9 cellular contexts compared by ENCODE assay signal in genomic region chr17:75625813-75626486, GRCh38. TPM values are rescaled to one million over a fixed set of nuclear protein-coding genes. Genes with fewer than 3 reads are reported as not detected.
A peak's percentile ranks its signal among the peaks of the same experiment; 100 is the strongest.
DNase-seq lines count a peak whose midpoint lies in the region; ATAC-seq, FAIRE-seq and TF ChIP-seq lines count a peak whose summit lies in the region.
"Had no signal": no experiment of that assay in that cellular context is flagged by ENCODE, and none has a peak within 500 bp of the region (broad histone marks: within the 10 kb centered on the region; RNA-seq: fewer than 3 reads in every experiment).

No MANE protein-coding gene starts in this region.

- no peaks in the 10 kb centered on the region for H3K27me3 ChIP-seq in HepG2 (ENCODE audit: control insufficient read depth in 1 of 2, insufficient read depth in 2 of 2, low read length in 2 of 2)

- TF ChIP-seq RAD21 in HepG2 (CRISPR knock-in tag; IDR thresholded peaks at IDR 0.05), result no peak; the same call in 1 of the 2 replicates

- peak; percentile 4 for DNase-seq in NCI-H748 (lab: John Stamatoyannopoulos, UW; ENCODE audit: unreplicated experiment)
- no peak for DNase-seq in NCI-H748 treated with DMSO at 0.1 percent for 48 hours (lab: John Stamatoyannopoulos, UW)
- peak; percentile 74 for DNase-seq in NAMALWA (ENCODE audit: low spot score)
- no peak for DNase-seq in astrocyte of the spinal cord (ENCODE audit: low read depth, low spot score)
- peak; percentile 56 for DNase-seq in HepG2 (ENCODE audit: low spot score)
- DNase-seq in NCI-H2029 treated with DMSO at 0.1 percent for 48 hours (lab: John Stamatoyannopoulos, UW), result no peak
- no peak for DNase-seq in mesenteric fat pad (ENCODE audit: low spot score)

- ATAC-seq in HepG2 (peak; percentile 85), HG03520 (IDR thresholded peaks at IDR 0.05; ENCODE audit: unreplicated experiment) (no peak)

- intact Hi-C loops in HepG2 (cut with micrococcal nuclease; ENCODE audit: unreplicated experiment), result no loop called here

- no TSS peak for BruUV-seq in HepG2 (replicated peaks; lab: Mats Ljungman, UMichigan)

- peaks cover 6% of the 10 kb centered on the region; the same call in 1 of the 2 replicates for H3K4me1 ChIP-seq in HepG2 (ENCODE audit: insufficient read depth, low read length)

- in situ Hi-C loops in astrocyte of the spinal cord (cut with HindIII; ENCODE audit: low sequenced_read_pairs) (no loop called here), HepG2 (cut with HindIII; ENCODE audit: extremely low pct_ligation_motif_present, low pct_unique_long_range_greater_than_20kb) (no loop called here)

- TF ChIP-seq EP300 in HepG2 (IDR thresholded peaks at IDR 0.05; ENCODE audit: low read depth in 2 of 2, low read length in 2 of 2) (no peak; a peak in 1 of 4 replicates), HepG2 (CRISPR knock-in tag; IDR thresholded peaks at IDR 0.05; ENCODE audit: borderline replicate concordance) (no peak)

- peaks cover 13% of the 10 kb centered on the region in 2 experiments; a peak in 4 of 5 replicates for H3K36me3 ChIP-seq in HepG2 (replicated peaks in 1 of 2; ENCODE audit: control insufficient read depth in 1 of 2, insufficient read depth in 2 of 2, low read length in 2 of 2)

- H3K4me3 ChIP-seq in astrocyte of the spinal cord (ENCODE audit: low read depth, low read length), result no peak overlapping the region
- H3K4me3 ChIP-seq in HepG2 (replicated peaks in 1 of 3; ENCODE audit: insufficient read depth in 1 of 3, low read depth in 2 of 3, low read length in 3 of 3), result no peak overlapping the region

- CTCF ChIA-PET in HepG2 (lab: Yijun Ruan, JAX; ENCODE audit: low intra/inter-chr PET ratio, low total read pairs), result interaction anchor here (0.7 to 1.4 kb wide), 3 partner anchors 8 to 124 kb away, joined by 3 to 5 read pairs (median 4); no protein-coding TSS in a partner anchor

- POLR2A ChIA-PET in HepG2 (lab: Yijun Ruan, JAX), result interaction anchor here (1.4 to 3.6 kb wide), 3 partner anchors 12 to 20 kb away, joined by 3 to 16 read pairs (median 5); a partner anchor contains a TSS

- no peaks in the 10 kb centered on the region for H3K9me3 ChIP-seq in HepG2 (ENCODE audit: low read length)

- TF ChIP-seq CTCF in astrocyte of the spinal cord (IDR thresholded peaks at IDR 0.05; ENCODE audit: low read depth, low read length), result peak; percentile 87
- peak; percentile 85 for TF ChIP-seq CTCF in HepG2 (CRISPR knock-in tag; IDR thresholded peaks at IDR 0.05)

- no peak overlapping the region for H3K27ac ChIP-seq in HepG2 (ENCODE audit: extremely low read length, insufficient read depth, low read length)

- no peak for TF ChIP-seq POLR2A in HepG2 (IDR thresholded peaks at IDR 0.05; ENCODE audit: insufficient read depth in 1 of 2, low read depth in 2 of 2, low read length in 2 of 2)

- WGBS in HepG2 (ENCODE audit: low lambda C conversion rate), result 77% methylated on average over 11 of the region's 15 CpGs

- no peak overlapping the region for H3K4me2 ChIP-seq in HepG2 (ENCODE audit: low read depth, low read length)

- H2AFZ ChIP-seq in HepG2 (ENCODE audit: low read length), result no peak overlapping the region

- H4K20me1 ChIP-seq in HepG2 (ENCODE audit: insufficient read depth, low read length), result no peaks in the 10 kb centered on the region; the same call in 1 of the 2 replicates

- FAIRE-seq in HepG2 (lab: Jason Lieb, UNC), result peak; percentile 68
- FAIRE-seq: G401.6 had no signal

- no peaks in the 10 kb centered on the region for H3K79me2 ChIP-seq in HepG2 (ENCODE audit: insufficient read depth, low read length)

- H3K9ac ChIP-seq in HepG2 (ENCODE audit: insufficient read depth, low read depth, low read length), result no peak overlapping the region

RNA-seq across cellular contexts. Expression of gene SMIM5, which starts 7.3 kb away (rescaled TPM):
- not detected in 2 replicates for total RNA-seq in HepG2 (2016; rRNA removed; fragmentation: Illumina TruSeq; extraction: Trizol)
- total RNA-seq in HepG2 (2016; cell fraction: cytosol; rRNA removed; fragmentation: Illumina TruSeq; extraction: Trizol; ENCODE audit: low read depth), result not detected in 2 replicates
- 0.09 TPM in 1 of 2 replicates, not detected in the other for total RNA-seq in HepG2 (2016; cell fraction: insoluble cytoplasmic fraction; rRNA removed; fragmentation: Illumina TruSeq; extraction: Trizol)
- not detected in 2 replicates for total RNA-seq in HepG2 (2016; cell fraction: membrane; rRNA removed; fragmentation: Illumina TruSeq; extraction: Trizol)
- not detected in 2 replicates for total RNA-seq in HepG2 (2016; cell fraction: nucleus; rRNA removed; fragmentation: Illumina TruSeq; extraction: Trizol)
- polyA plus RNA-seq in HepG2 (2011; rRNA removed), result 0.05 TPM in 1 of 2 replicates, not detected in the other
- polyA plus RNA-seq in HepG2 (2011; cell fraction: cytosol; rRNA removed), result 0.05 TPM in 1 of 2 replicates, not detected in the other
- 0.35 and 0.80 TPM in 2 replicates for polyA plus RNA-seq in HepG2 (2011; cell fraction: nucleus; rRNA removed)
- 0.20 and 0.48 TPM in 2 replicates for polyA plus RNA-seq in HepG2 (2012)
- polyA plus RNA-seq in HepG2 (2016; cell fraction: cytosol; fragmentation: Illumina TruSeq; extraction: Trizol; ENCODE audit: low read depth), result not detected in 2 replicates
- 0.14 TPM in 1 of 2 replicates, not detected in the other for polyA plus RNA-seq in HepG2 (2016; cell fraction: insoluble cytoplasmic fraction; fragmentation: Illumina TruSeq; extraction: Trizol; ENCODE audit: low read depth)
- polyA plus RNA-seq in HepG2 (2016; cell fraction: membrane; fragmentation: Illumina TruSeq; extraction: Trizol; ENCODE audit: low read depth), result not detected in 2 replicates
- not detected in 2 replicates for polyA plus RNA-seq in HepG2 (2016; cell fraction: nucleus; fragmentation: Illumina TruSeq; extraction: Trizol; ENCODE audit: insufficient read depth, low read depth)
- polyA minus RNA-seq in HepG2 (2011; rRNA and poly(A)+ RNA removed; ENCODE audit: low replicate concordance), result not detected in 2 replicates
- polyA minus RNA-seq in HepG2 (2011; cell fraction: cytosol; rRNA and poly(A)+ RNA removed), result not detected in 2 replicates
- 0.26 TPM in 1 of 2 replicates, not detected in the other for polyA minus RNA-seq in HepG2 (2011; cell fraction: nucleus; rRNA and poly(A)+ RNA removed)
- total RNA-seq in mesenteric fat pad, result 0.42 TPM

RNA-seq across cellular contexts. Expression of gene MYO15B, which starts 38.4 kb away (rescaled TPM):
- 1.9 and 2.8 TPM in 2 replicates for total RNA-seq in HepG2 (2016; rRNA removed; fragmentation: Illumina TruSeq; extraction: Trizol)
- total RNA-seq in HepG2 (2016; cell fraction: cytosol; rRNA removed; fragmentation: Illumina TruSeq; extraction: Trizol; ENCODE audit: low read depth), result 0.61 and 0.79 TPM in 2 replicates
- 1.1 and 2.7 TPM in 2 replicates for total RNA-seq in HepG2 (2016; cell fraction: insoluble cytoplasmic fraction; rRNA removed; fragmentation: Illumina TruSeq; extraction: Trizol)
- 0.83 and 1.2 TPM in 2 replicates for total RNA-seq in HepG2 (2016; cell fraction: membrane; rRNA removed; fragmentation: Illumina TruSeq; extraction: Trizol)
- 3.0 and 3.8 TPM in 2 replicates for total RNA-seq in HepG2 (2016; cell fraction: nucleus; rRNA removed; fragmentation: Illumina TruSeq; extraction: Trizol)
- 8.1 and 11.2 TPM in 2 replicates for polyA plus RNA-seq in HepG2 (2011; rRNA removed)
- polyA plus RNA-seq in HepG2 (2011; cell fraction: cytosol; rRNA removed), result 1.6 and 2.5 TPM in 2 replicates
- 122 and 144 TPM in 2 replicates for polyA plus RNA-seq in HepG2 (2011; cell fraction: nucleus; rRNA removed)
- polyA plus RNA-seq in HepG2 (2012), result 9.5 and 12.7 TPM in 2 replicates
- polyA plus RNA-seq in HepG2 (2016; cell fraction: cytosol; fragmentation: Illumina TruSeq; extraction: Trizol; ENCODE audit: low read depth), result 0.53 and 1.00 TPM in 2 replicates
- 0.63 and 1.4 TPM in 2 replicates for polyA plus RNA-seq in HepG2 (2016; cell fraction: insoluble cytoplasmic fraction; fragmentation: Illumina TruSeq; extraction: Trizol; ENCODE audit: low read depth)
- 0.49 and 0.86 TPM in 2 replicates for polyA plus RNA-seq in HepG2 (2016; cell fraction: membrane; fragmentation: Illumina TruSeq; extraction: Trizol; ENCODE audit: low read depth)
- 12.0 and 13.6 TPM in 2 replicates for polyA plus RNA-seq in HepG2 (2016; cell fraction: nucleus; fragmentation: Illumina TruSeq; extraction: Trizol; ENCODE audit: insufficient read depth, low read depth)
- 7.2 and 13.2 TPM in 2 replicates for polyA minus RNA-seq in HepG2 (2011; rRNA and poly(A)+ RNA removed; ENCODE audit: low replicate concordance)
- polyA minus RNA-seq in HepG2 (2011; cell fraction: cytosol; rRNA and poly(A)+ RNA removed), result 3.0 and 6.8 TPM in 2 replicates
- polyA minus RNA-seq in HepG2 (2011; cell fraction: nucleus; rRNA and poly(A)+ RNA removed), result 16.5 and 25.7 TPM in 2 replicates
- 110 TPM for total RNA-seq in mesenteric fat pad

RNA-seq across cellular contexts. Expression of gene RECQL5, which starts 41.0 kb away (rescaled TPM):
- total RNA-seq in HepG2 (2016; rRNA removed; fragmentation: Illumina TruSeq; extraction: Trizol) (17.8 and 32.0 TPM in 2 replicates), mesenteric fat pad (12.7 TPM)
- total RNA-seq in HepG2 (2016; cell fraction: cytosol; rRNA removed; fragmentation: Illumina TruSeq; extraction: Trizol; ENCODE audit: low read depth), result 38.8 and 39.2 TPM in 2 replicates
- total RNA-seq in HepG2 (2016; cell fraction: insoluble cytoplasmic fraction; rRNA removed; fragmentation: Illumina TruSeq; extraction: Trizol), result 17.8 and 31.1 TPM in 2 replicates
- total RNA-seq in HepG2 (2016; cell fraction: membrane; rRNA removed; fragmentation: Illumina TruSeq; extraction: Trizol), result 9.2 and 11.3 TPM in 2 replicates
- 41.9 and 45.5 TPM in 2 replicates for total RNA-seq in HepG2 (2016; cell fraction: nucleus; rRNA removed; fragmentation: Illumina TruSeq; extraction: Trizol)
- polyA plus RNA-seq in HepG2 (2011; rRNA removed), result 27.7 and 33.4 TPM in 2 replicates
- 8.7 and 11.9 TPM in 2 replicates for polyA plus RNA-seq in HepG2 (2011; cell fraction: cytosol; rRNA removed)
- 256 and 300 TPM in 2 replicates for polyA plus RNA-seq in HepG2 (2011; cell fraction: nucleus; rRNA removed)
- polyA plus RNA-seq in HepG2 (2012), result 38.2 and 41.9 TPM in 2 replicates
- 1.7 and 1.9 TPM in 2 replicates for polyA plus RNA-seq in HepG2 (2016; cell fraction: cytosol; fragmentation: Illumina TruSeq; extraction: Trizol; ENCODE audit: low read depth)
- 12.2 and 17.3 TPM in 2 replicates for polyA plus RNA-seq in HepG2 (2016; cell fraction: insoluble cytoplasmic fraction; fragmentation: Illumina TruSeq; extraction: Trizol; ENCODE audit: low read depth)
- 3.6 and 4.1 TPM in 2 replicates for polyA plus RNA-seq in HepG2 (2016; cell fraction: membrane; fragmentation: Illumina TruSeq; extraction: Trizol; ENCODE audit: low read depth)
- 112 and 116 TPM in 2 replicates for polyA plus RNA-seq in HepG2 (2016; cell fraction: nucleus; fragmentation: Illumina TruSeq; extraction: Trizol; ENCODE audit: insufficient read depth, low read depth)
- 51.0 and 71.9 TPM in 2 replicates for polyA minus RNA-seq in HepG2 (2011; rRNA and poly(A)+ RNA removed; ENCODE audit: low replicate concordance)
- polyA minus RNA-seq in HepG2 (2011; cell fraction: cytosol; rRNA and poly(A)+ RNA removed), result 15.1 and 15.3 TPM in 2 replicates
- 69.1 and 72.6 TPM in 2 replicates for polyA minus RNA-seq in HepG2 (2011; cell fraction: nucleus; rRNA and poly(A)+ RNA removed)

RNA-seq across cellular contexts. Expression of gene SAP30BP, which starts 41.2 kb away (rescaled TPM):
- total RNA-seq in HepG2 (2016; rRNA removed; fragmentation: Illumina TruSeq; extraction: Trizol), result 99.4 and 109 TPM in 2 replicates
- total RNA-seq in HepG2 (2016; cell fraction: cytosol; rRNA removed; fragmentation: Illumina TruSeq; extraction: Trizol; ENCODE audit: low read depth), result 35.7 and 41.2 TPM in 2 replicates
- 105 and 112 TPM in 2 replicates for total RNA-seq in HepG2 (2016; cell fraction: insoluble cytoplasmic fraction; rRNA removed; fragmentation: Illumina TruSeq; extraction: Trizol)
- 35.1 and 45.2 TPM in 2 replicates for total RNA-seq in HepG2 (2016; cell fraction: membrane; rRNA removed; fragmentation: Illumina TruSeq; extraction: Trizol)
- total RNA-seq in HepG2 (2016; cell fraction: nucleus; rRNA removed; fragmentation: Illumina TruSeq; extraction: Trizol), result 76.4 and 82.2 TPM in 2 replicates
- 67.7 and 80.1 TPM in 2 replicates for polyA plus RNA-seq in HepG2 (2011; rRNA removed)
- 59.4 and 67.4 TPM in 2 replicates for polyA plus RNA-seq in HepG2 (2011; cell fraction: cytosol; rRNA removed)
- polyA plus RNA-seq in HepG2 (2011; cell fraction: nucleus; rRNA removed), result 191 and 218 TPM in 2 replicates
- polyA plus RNA-seq in HepG2 (2012), result 57.3 and 65.0 TPM in 2 replicates
- polyA plus RNA-seq in HepG2 (2016; cell fraction: cytosol; fragmentation: Illumina TruSeq; extraction: Trizol; ENCODE audit: low read depth), result 20.2 and 20.5 TPM in 2 replicates
- polyA plus RNA-seq in HepG2 (2016; cell fraction: insoluble cytoplasmic fraction; fragmentation: Illumina TruSeq; extraction: Trizol; ENCODE audit: low read depth), result 110 and 119 TPM in 2 replicates
- 27.8 and 32.7 TPM in 2 replicates for polyA plus RNA-seq in HepG2 (2016; cell fraction: membrane; fragmentation: Illumina TruSeq; extraction: Trizol; ENCODE audit: low read depth)
- 131 and 143 TPM in 2 replicates for polyA plus RNA-seq in HepG2 (2016; cell fraction: nucleus; fragmentation: Illumina TruSeq; extraction: Trizol; ENCODE audit: insufficient read depth, low read depth)
- 42.3 and 45.2 TPM in 2 replicates for polyA minus RNA-seq in HepG2 (2011; rRNA and poly(A)+ RNA removed; ENCODE audit: low replicate concordance)
- 17.6 and 28.8 TPM in 2 replicates for polyA minus RNA-seq in HepG2 (2011; cell fraction: cytosol; rRNA and poly(A)+ RNA removed)
- 90.4 and 101 TPM in 2 replicates for polyA minus RNA-seq in HepG2 (2011; cell fraction: nucleus; rRNA and poly(A)+ RNA removed)
- total RNA-seq in mesenteric fat pad, result 86.0 TPM

Comparison
In these comparisons a context has a peak if more than half of its experiments do, and no peak if none do; other contexts are left out.
1. DNase-seq: peak in NCI-H748 (single experiment), NAMALWA (single experiment) and HepG2 (single experiment); none in NCI-H748 treated with DMSO at 0.1 percent for 48 hours (single experiment), astrocyte of the spinal cord (single experiment), NCI-H2029 treated with DMSO at 0.1 percent for 48 hours (single experiment) and mesenteric fat pad (single experiment).
2. RNA of gene MYO15B, which starts 38.4 kb away (total RNA-seq): 110 TPM in mesenteric fat pad (single experiment); 0.61 to 3.8 TPM in HepG2; every median in the first group is over 10 times any median in the second.